14 cellular contexts compared by ENCODE assay signal in the genomic region with DNA sequence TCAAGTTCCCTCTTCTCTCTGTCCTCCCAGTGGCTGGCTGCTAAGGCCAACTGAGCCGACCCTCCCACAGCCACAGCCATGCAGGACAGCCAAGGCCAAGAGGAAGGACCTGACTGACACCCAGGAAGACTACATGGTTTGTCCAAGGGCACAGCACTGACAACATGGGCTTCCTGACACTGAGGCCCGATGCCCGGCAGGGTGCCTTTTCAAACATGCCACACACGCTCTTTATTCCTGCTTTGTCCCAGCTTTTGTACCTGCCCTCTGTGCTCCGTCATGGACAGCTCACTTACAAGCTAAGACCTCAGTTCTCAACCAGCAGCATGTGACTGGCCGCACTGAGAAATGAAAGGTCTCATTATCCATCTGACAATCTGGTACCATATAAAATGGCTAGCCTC. TPM values are rescaled to one million over a fixed set of nuclear protein-coding genes. Genes with fewer than 3 reads are reported as not detected.
DNase-seq lines count a peak whose midpoint lies in the region; ATAC-seq and TF ChIP-seq lines count a peak whose summit lies in the region.
"Had no signal": no experiment of that assay in that cellular context is flagged by ENCODE, and none has a peak within 500 bp of the region (broad histone marks: within the 10 kb centered on the region; RNA-seq: fewer than 3 reads in every experiment).

No MANE protein-coding gene starts in this region.

- peak overlapping the region; percentile 8 for H3K4me3 Mint-ChIP-seq in memory B cell
- H3K4me3 Mint-ChIP-seq: activated CD8-positive, alpha-beta memory T cell treated with anti-CD3 and anti-CD28 coated beads, Interleukin-2, amount 10 ng/mL, durations not matched to agents 7 days and 5 days had no signal

- peaks cover 7 to 12% of the 10 kb centered on the region in 2 donors for H3K4me1 ChIP-seq in breast epithelium
- peaks cover 51 to 60% of the 10 kb centered on the region in 2 donors for H3K4me1 ChIP-seq in thyroid gland
- peaks cover 13% of the 10 kb centered on the region for H3K4me1 ChIP-seq in foreskin keratinocyte

- TF ChIP-seq POLR2A in breast epithelium (IDR thresholded peaks at IDR 0.05): no peak
- TF ChIP-seq POLR2A in thyroid gland (IDR thresholded peaks at IDR 0.05): no peak

- peaks cover 20% of the 10 kb centered on the region for H3K4me1 Mint-ChIP-seq in memory B cell

- intact Hi-C loops in breast epithelium (cut with DNase I; ENCODE audit: low total_unique reads): no loop called here
- intact Hi-C loops in thyroid gland (cut with DNase I): no loop called here

- no peaks in the 10 kb centered on the region for H3K27me3 ChIP-seq in breast epithelium
- H3K27me3 ChIP-seq in thyroid gland: no peaks in the 10 kb centered on the region
- no peaks in the 10 kb centered on the region for H3K27me3 ChIP-seq in foreskin keratinocyte

- peak overlapping the region; percentile 62 for H3K27ac Mint-ChIP-seq in memory B cell
- H3K27ac Mint-ChIP-seq: activated CD8-positive, alpha-beta memory T cell treated with anti-CD3 and anti-CD28 coated beads, Interleukin-2, amount 10 ng/mL, durations not matched to agents 7 days and 5 days had no signal

- peaks cover 14% of the 10 kb centered on the region for H3K36me3 Mint-ChIP-seq in memory B cell

- WGBS in thyroid gland, 2 donors: 79 to 88% methylated on average over 6 of the region's 6 CpGs

- TF ChIP-seq CTCF in breast epithelium (IDR thresholded peaks at IDR 0.05) (no peak), thyroid gland (IDR thresholded peaks at IDR 0.05) (no peak), foreskin keratinocyte (conservative IDR thresholded peaks at IDR 0.05) (no peak)

- peaks cover 1% of the 10 kb centered on the region for H3K9me3 Mint-ChIP-seq in memory B cell

- H3K27me3 Mint-ChIP-seq in memory B cell: no peaks in the 10 kb centered on the region
- H3K27me3 Mint-ChIP-seq: activated CD8-positive, alpha-beta memory T cell treated with anti-CD3 and anti-CD28 coated beads, Interleukin-2, amount 10 ng/mL, durations not matched to agents 7 days and 5 days had no signal

- ATAC-seq in memory B cell (ENCODE audit: low read depth) (no peak), foreskin keratinocyte (no peak)
- ATAC-seq: activated CD8-positive, alpha-beta memory T cell treated with anti-CD3 and anti-CD28 coated beads, Interleukin-2, amount 10 ng/mL, durations not matched to agents 7 days and 5 days had no signal

- no peaks in the 10 kb centered on the region for H3K36me3 ChIP-seq in breast epithelium
- H3K36me3 ChIP-seq in thyroid gland: peaks cover 0 to 5% of the 10 kb centered on the region in 2 donors

- H3K4me3 ChIP-seq in breast epithelium (no peak overlapping the region), thyroid gland (replicated peaks in 1 of 3) (no peak overlapping the region)

- H3K27ac ChIP-seq in breast epithelium (peak overlapping the region; percentile 82 to 87), thyroid gland (peak overlapping the region; percentile 78 to 89 (median 88)), foreskin keratinocyte (no peak overlapping the region)

- DNase-seq in DMS53 (lab: John Stamatoyannopoulos, UW) (peak; percentile 22), DMS53 treated with DMSO at 0.1 percent for 48 hours (lab: John Stamatoyannopoulos, UW; ENCODE audit: unreplicated experiment) (no peak), breast epithelium (ENCODE audit: low spot score in 2 of 2) (no peak), memory B cell (ENCODE audit: low spot score in 2 of 2) (no peak), thyroid gland (no peak), UCSD-AML1 (lab: John Stamatoyannopoulos, UW; ENCODE audit: unreplicated experiment) (no peak), cerebellar cortex (ENCODE audit: low spot score) (no peak), foreskin keratinocyte (no peak)
- DNase-seq: 8988T; activated CD8-positive, alpha-beta memory T cell treated with anti-CD3 and anti-CD28 coated beads, Interleukin-2, amount 10 ng/mL, durations not matched to agents 7 days and 5 days; cerebellar nuclear complex; GF-D8; KBM-7; NCI-H345 had no signal

- H3K9me3 ChIP-seq in breast epithelium: no peaks in the 10 kb centered on the region
- H3K9me3 ChIP-seq in thyroid gland: no peaks in the 10 kb centered on the region

RNA-seq across cellular contexts. Expression of gene TEX2, which starts 45.8 kb away (rescaled TPM):
- total RNA-seq in breast epithelium: 10 to 100 TPM; 47.5 to 70.7 (median 69.6) TPM
- total RNA-seq in thyroid gland: 100 to 1,000 TPM in 1 of 4 donors, 10 to 100 TPM in 3; 63.9 to 101 (median 71.7) TPM
- 52.3 and 54.7 TPM in 2 replicates for total RNA-seq in foreskin keratinocyte
- 14.6 and 17.8 TPM in 2 replicates for polyA plus RNA-seq in foreskin keratinocyte
